In genomic region chr16:3171181-3171854, GRCh38 we compare ENCODE assay signal across 8 cellular contexts. TPM values are rescaled to one million over a fixed set of nuclear protein-coding genes. Genes with fewer than 3 reads are reported as not detected.
DNase-seq lines count a peak whose midpoint lies in the region; ATAC-seq, FAIRE-seq and TF ChIP-seq lines count a peak whose summit lies in the region.

No MANE protein-coding gene starts in this region.

- POLR2A ChIA-PET in A549 (lab: Yijun Ruan, JAX): interaction anchor here (0.7 to 1.9 kb wide), 8 partner anchors 10 to 40 kb away, joined by 3 to 10 read pairs (median 6); partner anchors contain the start of gene ZNF213
- POLR2A ChIA-PET in activated CD4-positive, alpha-beta memory T cell treated with anti-CD3 and anti-CD28 coated beads, Interleukin-2, amount 10 ng/mL, durations not matched to agents 7 days and 5 days (lab: Charles Lee): interaction anchor here (0.6 to 2.6 kb wide), 12 partner anchors 12 to 287 kb away, joined by 3 to 11 read pairs (median 4); partner anchors contain the start of genes OR1F1, ZNF213 and ZNF263

- 86% methylated on average over 34 of the region's 35 CpGs for WGBS in A549 (ENCODE audit: missing lambda C conversion rate)
- WGBS in H9 (ENCODE audit: extremely low coverage, insufficient read length, low lambda C conversion rate): no CpG with 5 or more reads among the region's 35 CpGs

- H3K27ac ChIP-seq in A549 (peak overlapping the region in 1 of 2 experiments; percentile 17; a peak in 1 of 6 replicates), H9 (ENCODE audit: insufficient read length, low read depth, low read length) (no peak overlapping the region)

- H4K91ac ChIP-seq in H9 (ENCODE audit: insufficient read length, low read depth, low read length): no peak overlapping the region

- no peaks in the 10 kb centered on the region; a peak in 1 of 5 replicates for H3K9me3 Mint-ChIP-seq in H9
- no peaks in the 10 kb centered on the region for H3K9me3 Mint-ChIP-seq in activated CD4-positive, alpha-beta memory T cell treated with anti-CD3 and anti-CD28 coated beads, Interleukin-2, amount 10 ng/mL, durations not matched to agents 7 days and 5 days
- H3K9me3 Mint-ChIP-seq in stimulated activated naive CD8-positive, alpha-beta T cell treated with anti-CD3 and anti-CD28 coated beads, Interleukin-15, Interleukin-2, amounts not matched to agents 100 ng/mL and 50 ng/mL, for 24 hours: no peaks in the 10 kb centered on the region

- no peak for TF ChIP-seq CTCF in A549 (IDR thresholded peaks at IDR 0.05)
- no peak for TF ChIP-seq CTCF in H9 (conservative IDR thresholded peaks at IDR 0.05)

- H3K79me1 ChIP-seq in H9 (ENCODE audit: insufficient read depth, low read depth, low read length, poor library complexity, severe bottlenecking): no peaks in the 10 kb centered on the region

- no peaks in the 10 kb centered on the region for H3K27me3 ChIP-seq in H9 (ENCODE audit: insufficient read depth, low read length)
- H3K27me3 ChIP-seq in iPS-15b (ENCODE audit: control insufficient read depth, insufficient read depth, low read length): peaks cover 43% of the 10 kb centered on the region

- TF ChIP-seq EP300 in A549 (IDR thresholded peaks at IDR 0.05): no peak

- no peak overlapping the region for H3T11ph ChIP-seq in H9 (ENCODE audit: low read length)

- no peaks in the 10 kb centered on the region for H4K20me1 ChIP-seq in H9 (ENCODE audit: control insufficient read depth, insufficient read depth, insufficient read length)

- H3K36me3 Mint-ChIP-seq in H9 (ENCODE audit: insufficient read depth in 1 of 3, low read depth in 3 of 3): no peaks in the 10 kb centered on the region
- peaks cover 2% of the 10 kb centered on the region for H3K36me3 Mint-ChIP-seq in activated CD4-positive, alpha-beta memory T cell treated with anti-CD3 and anti-CD28 coated beads, Interleukin-2, amount 10 ng/mL, durations not matched to agents 7 days and 5 days (ENCODE audit: low read depth)
- no peaks in the 10 kb centered on the region for H3K36me3 Mint-ChIP-seq in stimulated activated naive CD8-positive, alpha-beta T cell treated with anti-CD3 and anti-CD28 coated beads, Interleukin-15, Interleukin-2, amounts not matched to agents 100 ng/mL and 50 ng/mL, for 24 hours (ENCODE audit: low read depth)

- ATAC-seq in A549 (peak; percentile 6 to 7; a peak in 3 of 6 replicates), GM21526 (IDR thresholded peaks at IDR 0.05; ENCODE audit: low FRiP score, unreplicated experiment) (no peak), HG02970 (IDR thresholded peaks at IDR 0.05; ENCODE audit: low FRiP score, unreplicated experiment) (no peak)

- peaks cover 20% of the 10 kb centered on the region; the same call in 2 of the 3 replicates for H3K4me1 ChIP-seq in A549
- no peaks in the 10 kb centered on the region for H3K4me1 ChIP-seq in H9 (ENCODE audit: insufficient read depth, low read length)
- H3K4me1 ChIP-seq in iPS-15b (ENCODE audit: control insufficient read depth, insufficient read depth, low read length): peaks cover 7% of the 10 kb centered on the region

- H3K9me3 ChIP-seq in A549: no peaks in the 10 kb centered on the region
- H3K9me3 ChIP-seq in H9 (ENCODE audit: control insufficient read depth, low read depth, low read length): no peaks in the 10 kb centered on the region
- H3K9me3 ChIP-seq in iPS-15b (ENCODE audit: control insufficient read depth, insufficient read depth, low read length): no peaks in the 10 kb centered on the region

- H3K4me3 ChIP-seq in A549 (no peak overlapping the region), iPS-15b (ENCODE audit: low read depth, low read length) (peak overlapping the region; percentile 79)

- H2BK120ac ChIP-seq in H9 (ENCODE audit: low read depth, low read length, poor library complexity, severe bottlenecking): no peak overlapping the region

- H3K27me3 Mint-ChIP-seq in H9 (ENCODE audit: low read depth): peaks cover 40% of the 10 kb centered on the region
- H3K27me3 Mint-ChIP-seq in activated CD4-positive, alpha-beta memory T cell treated with anti-CD3 and anti-CD28 coated beads, Interleukin-2, amount 10 ng/mL, durations not matched to agents 7 days and 5 days: peaks cover 68% of the 10 kb centered on the region
- peaks cover 51% of the 10 kb centered on the region for H3K27me3 Mint-ChIP-seq in stimulated activated naive CD8-positive, alpha-beta T cell treated with anti-CD3 and anti-CD28 coated beads, Interleukin-15, Interleukin-2, amounts not matched to agents 100 ng/mL and 50 ng/mL, for 24 hours

- H3K36me3 ChIP-seq in iPS-15b (ENCODE audit: control insufficient read depth, insufficient read depth, low read length): no peaks in the 10 kb centered on the region

- TF ChIP-seq RAD21 in A549 (conservative IDR thresholded peaks at IDR 0.05 in 1 of 2, IDR thresholded peaks at IDR 0.05 in 1 of 2): no peak

- peaks cover 12% of the 10 kb centered on the region for H3K23me2 ChIP-seq in H9 (ENCODE audit: insufficient read length, low read depth, low read length, poor library complexity, severe bottlenecking)

- no peak overlapping the region for H3K9ac ChIP-seq in H9 (ENCODE audit: extremely low read depth, insufficient read length, low read length)
- H3K9ac ChIP-seq in iPS-15b (ENCODE audit: low read depth, low read length): peak overlapping the region; percentile 47

- H3K4me3 Mint-ChIP-seq in H9: peak overlapping the region; percentile 70 to 82
- peak overlapping the region; percentile 42 for H3K4me3 Mint-ChIP-seq in activated CD4-positive, alpha-beta memory T cell treated with anti-CD3 and anti-CD28 coated beads, Interleukin-2, amount 10 ng/mL, durations not matched to agents 7 days and 5 days
- peak overlapping the region; percentile 76 for H3K4me3 Mint-ChIP-seq in stimulated activated naive CD8-positive, alpha-beta T cell treated with anti-CD3 and anti-CD28 coated beads, Interleukin-15, Interleukin-2, amounts not matched to agents 100 ng/mL and 50 ng/mL, for 24 hours

- peaks cover 20 to 21% of the 10 kb centered on the region in 2 experiments for H3K4me1 Mint-ChIP-seq in H9
- peaks cover 40% of the 10 kb centered on the region for H3K4me1 Mint-ChIP-seq in activated CD4-positive, alpha-beta memory T cell treated with anti-CD3 and anti-CD28 coated beads, Interleukin-2, amount 10 ng/mL, durations not matched to agents 7 days and 5 days
- peaks cover 47% of the 10 kb centered on the region for H3K4me1 Mint-ChIP-seq in stimulated activated naive CD8-positive, alpha-beta T cell treated with anti-CD3 and anti-CD28 coated beads, Interleukin-15, Interleukin-2, amounts not matched to agents 100 ng/mL and 50 ng/mL, for 24 hours (ENCODE audit: low read depth)

- TF ChIP-seq POLR2A in A549 (IDR thresholded peaks at IDR 0.05; ENCODE audit: low read length): no peak

- H4K8ac ChIP-seq in H9 (replicated peaks; ENCODE audit: insufficient read length, low read depth, low read length): no peak overlapping the region

- DNase-seq in A549 (ENCODE audit: low read depth in 1 of 2, low spot score in 1 of 2): no peak
- DNase-seq in H9: no peak
- DNase-seq in activated CD4-positive, alpha-beta memory T cell treated with anti-CD3 and anti-CD28 coated beads, Interleukin-2, amount 10 ng/mL, durations not matched to agents 7 days and 5 days: peak; percentile 43
- DNase-seq in H4 (ENCODE audit: low spot score): no peak

- H3K79me2 ChIP-seq in H9 (ENCODE audit: insufficient read depth, low read length): no peaks in the 10 kb centered on the region

- peak overlapping the region; percentile 13 for H3K18ac ChIP-seq in H9 (ENCODE audit: insufficient read length, low read depth, low read length)

- peak overlapping the region; percentile 51; the same call in 2 of the 3 replicates for H3K4me2 ChIP-seq in A549
- H3K4me2 ChIP-seq in H9 (ENCODE audit: insufficient read depth, insufficient read length, low read length): peak overlapping the region; percentile 48

- no peak overlapping the region for H3K56ac ChIP-seq in H9 (ENCODE audit: insufficient read length, low read depth, low read length)

- peak overlapping the region in 1 of 3 experiments; percentile 93; a peak in 3 of 7 replicates for H3K27ac Mint-ChIP-seq in H9
- peak overlapping the region; percentile 62 for H3K27ac Mint-ChIP-seq in activated CD4-positive, alpha-beta memory T cell treated with anti-CD3 and anti-CD28 coated beads, Interleukin-2, amount 10 ng/mL, durations not matched to agents 7 days and 5 days
- peak overlapping the region; percentile 92 for H3K27ac Mint-ChIP-seq in stimulated activated naive CD8-positive, alpha-beta T cell treated with anti-CD3 and anti-CD28 coated beads, Interleukin-15, Interleukin-2, amounts not matched to agents 100 ng/mL and 50 ng/mL, for 24 hours

- no peak for FAIRE-seq in A549 (lab: Jason Lieb, UNC)

- H2BK20ac ChIP-seq in H9 (ENCODE audit: low read depth, low read length, poor library complexity, severe bottlenecking): no peak overlapping the region

- H2BK5ac ChIP-seq in H9 (ENCODE audit: insufficient read length, low read length): no peak overlapping the region

- no peak overlapping the region for H2BK15ac ChIP-seq in H9 (ENCODE audit: low read depth, low read length)

- H3K4ac ChIP-seq in H9 (ENCODE audit: low read depth, low read length): no peak overlapping the region

- no peak overlapping the region for H3K23ac ChIP-seq in H9 (ENCODE audit: insufficient read length, low read depth, low read length)

- CTCF ChIA-PET in A549 (lab: Yijun Ruan, JAX): interaction anchor here (0.8 to 5.5 kb wide), 8 partner anchors 10 to 140 kb away, joined by 3 to 40 read pairs (median 12); no protein-coding TSS in a partner anchor
- CTCF ChIA-PET in activated CD4-positive, alpha-beta memory T cell treated with anti-CD3 and anti-CD28 coated beads, Interleukin-2, amount 10 ng/mL, durations not matched to agents 7 days and 5 days (lab: Charles Lee): interaction anchor here (0.6 to 2.2 kb wide), 10 partner anchors 9 to 283 kb away, joined by 3 to 10 read pairs (median 3); partner anchors contain the start of genes TIGD7, ZNF213 and ZNF75A

- H2AFZ ChIP-seq in H9 (ENCODE audit: low read length): no peak overlapping the region

- no peak overlapping the region for H2BK12ac ChIP-seq in H9 (ENCODE audit: insufficient read length, low read depth, low read length)

- H3K14ac ChIP-seq in H9 (ENCODE audit: insufficient read depth, low read length): no peak overlapping the region

- no peak overlapping the region for H4K5ac ChIP-seq in H9 (ENCODE audit: insufficient read length, low read depth, low read length)

- no peak overlapping the region for H2AK5ac ChIP-seq in H9 (ENCODE audit: insufficient read length, low read length)

RNA-seq across cellular contexts. Expression of gene OR1F1, which starts 16.7 kb away (rescaled TPM):
- 1.3 and 1.6 TPM in 2 replicates for polyA plus RNA-seq in A549 (2011; rRNA removed)
- 0.63 and 1.1 TPM in 2 replicates for polyA plus RNA-seq in A549 (2012; cell fraction: cytosol; rRNA removed)
- polyA plus RNA-seq in A549 (2012; cell fraction: nucleus; rRNA removed): 1.1 and 1.3 TPM in 2 replicates
- 0.20 to 0.34 TPM (median 0.31 TPM) in 3 replicates for polyA plus RNA-seq in A549 (2017; fragmentation: RNase III; extraction: RNeasy Plus Mini Kit Qiagen cat#74134 plus additional on column Dnase treatment)
- polyA minus RNA-seq in A549 (2011; rRNA and poly(A)+ RNA removed): 3.2 and 4.6 TPM in 2 replicates
- not detected in 2 replicates for total RNA-seq in H9 (2021)
- not detected for total RNA-seq in activated CD4-positive, alpha-beta memory T cell treated with anti-CD3 and anti-CD28 coated beads, Interleukin-2, amount 10 ng/mL, durations not matched to agents 7 days and 5 days
- 0.81 TPM in 1 of 2 replicates, not detected in the other for total RNA-seq in H4 (2014; rRNA removed; shearing (Covaris generic))

RNA-seq across cellular contexts. Expression of gene ZNF213, which starts 36.5 kb away (rescaled TPM):
- polyA plus RNA-seq in A549 (2011; rRNA removed) (0.72 and 1.8 TPM in 2 replicates), A549 (2017; fragmentation: RNase III; extraction: RNeasy Plus Mini Kit Qiagen cat#74134 plus additional on column Dnase treatment) (5.9 to 6.2 TPM (median 6.1 TPM) in 3 replicates)
- polyA plus RNA-seq in A549 (2012; cell fraction: cytosol; rRNA removed): 0.79 and 1.8 TPM in 2 replicates
- polyA plus RNA-seq in A549 (2012; cell fraction: nucleus; rRNA removed): 2.2 and 2.3 TPM in 2 replicates
- polyA minus RNA-seq in A549 (2011; rRNA and poly(A)+ RNA removed): 2.4 and 3.4 TPM in 2 replicates
- 6.2 and 6.4 TPM in 2 replicates for total RNA-seq in H9 (2021)
- total RNA-seq in activated CD4-positive, alpha-beta memory T cell treated with anti-CD3 and anti-CD28 coated beads, Interleukin-2, amount 10 ng/mL, durations not matched to agents 7 days and 5 days: 10 to 100 TPM; 10.5 to 11.6 TPM
- 2.0 and 3.9 TPM in 2 replicates for total RNA-seq in H4 (2014; rRNA removed; shearing (Covaris generic))

RNA-seq across cellular contexts. Expression of gene ZNF205, which starts 58.9 kb away (rescaled TPM):
- polyA plus RNA-seq in A549 (2011; rRNA removed) (3.1 and 4.3 TPM in 2 replicates), A549 (2017; fragmentation: RNase III; extraction: RNeasy Plus Mini Kit Qiagen cat#74134 plus additional on column Dnase treatment) (8.5 to 9.6 TPM (median 9.2 TPM) in 3 replicates)
- polyA plus RNA-seq in A549 (2012; cell fraction: cytosol; rRNA removed): 14.1 and 22.4 TPM in 2 replicates
- polyA plus RNA-seq in A549 (2012; cell fraction: nucleus; rRNA removed): 19.0 and 35.0 TPM in 2 replicates
- 2.6 and 3.3 TPM in 2 replicates for polyA minus RNA-seq in A549 (2011; rRNA and poly(A)+ RNA removed)
- 16.8 and 18.8 TPM in 2 replicates for total RNA-seq in H9 (2021)
- not detected for total RNA-seq in activated CD4-positive, alpha-beta memory T cell treated with anti-CD3 and anti-CD28 coated beads, Interleukin-2, amount 10 ng/mL, durations not matched to agents 7 days and 5 days
- total RNA-seq in H4 (2014; rRNA removed; shearing (Covaris generic)): 5.2 and 8.6 TPM in 2 replicates

Comparison
In these comparisons a context has a peak if more than half of its experiments do, and no peak if none do; other contexts are left out.
1. ATAC-seq: peak in A549 (2 of 2); none in GM21526 (single experiment) and HG02970 (single experiment).
2. Peak in every context shown above with its lines, with median percentiles within 50 percentile points of each other: H3K4me3 Mint-ChIP-seq.